ENCODE assay signal across 8 cellular contexts in genomic region chr1:226626577-226626956, GRCh38.
DNase-seq lines count a peak whose midpoint lies in the region; ATAC-seq and TF ChIP-seq lines count a peak whose summit lies in the region.

No MANE protein-coding gene starts in this region.

- H3K36me3 ChIP-seq in OCI-LY3 (replicated peaks; ENCODE audit: low read depth, low read length) = no peaks in the 10 kb centered on the region

- no peaks in the 10 kb centered on the region for H3K9me3 ChIP-seq in OCI-LY3 (ENCODE audit: insufficient read depth, low read length)

- ATAC-seq in HG02885 (IDR thresholded peaks at IDR 0.05; ENCODE audit: poor library complexity, unreplicated experiment) = peak; percentile 86
- ATAC-seq in naive thymus-derived CD8-positive, alpha-beta T cell = peak; percentile 84 to 93
- peak; percentile 74 to 85 for ATAC-seq in stimulated activated naive B cell treated with anti-CD40 and anti-IgM and Interleukin-4, amounts not matched to agents 10 μg/mL and 1 μg/mL and 100 μg/mL, for 72 hours (replicated peaks)

- no peaks in the 10 kb centered on the region for H3K27me3 Mint-ChIP-seq in naive thymus-derived CD8-positive, alpha-beta T cell
- no peaks in the 10 kb centered on the region for H3K27me3 Mint-ChIP-seq in stimulated activated naive B cell treated with anti-CD40 and anti-IgM and Interleukin-4, amounts not matched to agents 10 μg/mL and 1 μg/mL and 100 μg/mL, for 72 hours

- H3K27ac Mint-ChIP-seq in naive thymus-derived CD8-positive, alpha-beta T cell = peak overlapping the region in 9 of 10 donors; percentile 11 to 80 (median 57)
- peak overlapping the region; percentile 99 for H3K27ac Mint-ChIP-seq in stimulated activated naive B cell treated with anti-CD40 and anti-IgM and Interleukin-4, amounts not matched to agents 10 μg/mL and 1 μg/mL and 100 μg/mL, for 72 hours

- peaks cover 9% of the 10 kb centered on the region for H3K4me1 ChIP-seq in OCI-LY3 (ENCODE audit: low read length)

- no peaks in the 10 kb centered on the region for H4K20me1 ChIP-seq in OCI-LY3 (ENCODE audit: insufficient read depth, low read length)

- H3K9ac ChIP-seq in OCI-LY3 (ENCODE audit: low read length) = peak overlapping the region; percentile 34

- no peak overlapping the region for H3K27ac ChIP-seq in OCI-LY3 (ENCODE audit: low read length)

- H3K4me2 ChIP-seq in OCI-LY3 (ENCODE audit: low read length) = peak overlapping the region; percentile 61

- peak; percentile 99 for TF ChIP-seq CTCF in OCI-LY3 (IDR thresholded peaks at IDR 0.05; ENCODE audit: low read depth, low read length)

- no peak for TF ChIP-seq POLR2A in erythroblast (IDR thresholded peaks at IDR 0.05; ENCODE audit: low read length)

- H3K27me3 ChIP-seq in OCI-LY3 (ENCODE audit: low read depth, low read length) = peaks cover 6% of the 10 kb centered on the region; the same call in 1 of the 2 replicates

- DNase-seq in NCI-H524 (lab: John Stamatoyannopoulos, UW) (peak; percentile 28 to 41), NCI-H524 treated with DMSO at 0.1 percent for 48 hours (lab: John Stamatoyannopoulos, UW) (no peak), activated T-cell treated with anti-CD3 and anti-CD28 coated beads for 24 hours (ENCODE audit: low read depth) (peak; percentile 81), erythroblast (lab: John Stamatoyannopoulos, UW) (peak; percentile 69 to 76)
- peak; percentile 65 to 84 (median 77) for DNase-seq in naive thymus-derived CD8-positive, alpha-beta T cell
- peak; percentile 77 for DNase-seq in stimulated activated naive B cell treated with anti-CD40 and anti-IgM and Interleukin-4, amounts not matched to agents 10 μg/mL and 1 μg/mL and 100 μg/mL, for 72 hours

- peaks cover 0 to 20% (median 6%) of the 10 kb centered on the region in 3 donors for H3K36me3 Mint-ChIP-seq in naive thymus-derived CD8-positive, alpha-beta T cell
- H3K36me3 Mint-ChIP-seq in stimulated activated naive B cell treated with anti-CD40 and anti-IgM and Interleukin-4, amounts not matched to agents 10 μg/mL and 1 μg/mL and 100 μg/mL, for 72 hours = peaks cover 38 to 63% of the 10 kb centered on the region in 2 donors

- peak overlapping the region; percentile 59 for H3K4me3 ChIP-seq in OCI-LY3 (ENCODE audit: low read length)

- no peaks in the 10 kb centered on the region for H3K79me2 ChIP-seq in OCI-LY3 (ENCODE audit: low read length)

- POLR2A ChIA-PET in naive thymus-derived CD8-positive, alpha-beta T cell (lab: Charles Lee) = interaction anchor here (0.6 to 1.7 kb wide), 9 partner anchors 9 to 323 kb away, joined by 3 to 12 read pairs (median 3); no protein-coding TSS in a partner anchor

- no peaks in the 10 kb centered on the region for H3K9me3 Mint-ChIP-seq in naive thymus-derived CD8-positive, alpha-beta T cell
- H3K9me3 Mint-ChIP-seq in stimulated activated naive B cell treated with anti-CD40 and anti-IgM and Interleukin-4, amounts not matched to agents 10 μg/mL and 1 μg/mL and 100 μg/mL, for 72 hours = peaks cover 8 to 11% of the 10 kb centered on the region in 2 donors

- H2AFZ ChIP-seq in OCI-LY3 (ENCODE audit: low read depth, low read length) = peak overlapping the region; percentile 77

- H3K4me1 Mint-ChIP-seq in naive thymus-derived CD8-positive, alpha-beta T cell = peaks cover 22 to 29% (median 27%) of the 10 kb centered on the region in 4 donors
- H3K4me1 Mint-ChIP-seq in stimulated activated naive B cell treated with anti-CD40 and anti-IgM and Interleukin-4, amounts not matched to agents 10 μg/mL and 1 μg/mL and 100 μg/mL, for 72 hours = peaks cover 42 to 58% of the 10 kb centered on the region in 2 donors

- peak overlapping the region; percentile 36 to 84 (median 68) for H3K4me3 Mint-ChIP-seq in naive thymus-derived CD8-positive, alpha-beta T cell
- H3K4me3 Mint-ChIP-seq in stimulated activated naive B cell treated with anti-CD40 and anti-IgM and Interleukin-4, amounts not matched to agents 10 μg/mL and 1 μg/mL and 100 μg/mL, for 72 hours = peak overlapping the region; percentile 57 to 70
